ENCODE assay signal across 18 cellular contexts in the genomic region with DNA sequence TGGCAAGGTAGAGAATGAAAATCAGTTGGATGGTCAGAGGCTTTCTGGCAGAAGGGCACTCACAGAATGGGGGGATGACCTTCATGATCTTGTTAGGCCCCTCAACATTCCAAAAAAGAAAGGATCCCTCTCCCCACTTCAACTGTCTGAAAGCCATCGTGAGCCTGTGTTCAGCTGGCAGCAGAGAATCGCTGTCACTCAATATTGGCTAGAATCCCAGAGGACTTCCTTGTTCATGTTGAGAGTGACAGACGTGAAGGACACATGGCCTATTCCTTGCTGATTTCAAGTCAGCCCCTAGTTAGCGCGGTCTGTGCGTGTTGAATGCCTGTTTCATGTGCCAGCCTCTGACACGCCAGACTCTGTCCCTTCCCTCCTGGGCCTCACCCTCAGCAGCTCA. TPM values are rescaled to one million over a fixed set of nuclear protein-coding genes. Genes with fewer than 3 reads are reported as not detected.
"Had no signal": no experiment of that assay in that cellular context is flagged by ENCODE, and none has a peak within 500 bp of the region (broad histone marks: within the 10 kb centered on the region; RNA-seq: fewer than 3 reads in every experiment).

No MANE protein-coding gene starts in this region.

- H3K27ac ChIP-seq: esophagus squamous epithelium, ovary, right lobe of liver, stomach had no signal

- H3K4me3 ChIP-seq: esophagus squamous epithelium, mucosa of descending colon, ovary, right lobe of liver, stomach had no signal

- H3K4me1 ChIP-seq: esophagus squamous epithelium, right lobe of liver, stomach had no signal

- H3K9me3 ChIP-seq: esophagus squamous epithelium, mucosa of descending colon, ovary, right lobe of liver, stomach had no signal

- DNase-seq: activated CD4-positive, alpha-beta T cell treated with anti-CD3 and anti-CD28 coated beads, Interleukin-2, amount 10 ng/mL, durations not matched to agents 24 days and 14 days; activated CD8-positive, alpha-beta T cell treated with anti-CD3 and anti-CD28 coated beads for 36 hours; activated naive CD4-positive, alpha-beta T cell; activated naive CD8-positive, alpha-beta T cell treated with anti-CD3 and anti-CD28 coated beads for 36 hours; activated T-cell treated with anti-CD3 and anti-CD28 coated beads, Interleukin-2, amount 50 U/mL, for 1 hour; amniotic stem cell; effector memory CD8-positive, alpha-beta T cell; esophagus squamous epithelium; mesenchymal stem cell; mucosa of descending colon; naive B cell; ovary; right lobe of liver; small intestine; stimulated activated CD4-positive, alpha-beta T cell treated with anti-CD3 and anti-CD28 coated beads, Interleukin-15, amount 100 ng/mL, for 24 hours; stimulated activated CD4-positive, alpha-beta T cell treated with anti-CD3 and anti-CD28 coated beads, Interleukin-2, amount 100 ng/mL, for 48 hours; stomach had no signal

- FAIRE-seq: islet of Langerhans, small intestine had no signal

- H3K27me3 ChIP-seq: ovary, right lobe of liver had no signal

- H3K36me3 ChIP-seq: esophagus squamous epithelium, ovary, right lobe of liver, stomach had no signal

RNA-seq across cellular contexts. Expression of a gene that starts 43.0 kb away (rescaled TPM):
- total RNA-seq: esophagus squamous epithelium had no signal
